In the genomic region with DNA sequence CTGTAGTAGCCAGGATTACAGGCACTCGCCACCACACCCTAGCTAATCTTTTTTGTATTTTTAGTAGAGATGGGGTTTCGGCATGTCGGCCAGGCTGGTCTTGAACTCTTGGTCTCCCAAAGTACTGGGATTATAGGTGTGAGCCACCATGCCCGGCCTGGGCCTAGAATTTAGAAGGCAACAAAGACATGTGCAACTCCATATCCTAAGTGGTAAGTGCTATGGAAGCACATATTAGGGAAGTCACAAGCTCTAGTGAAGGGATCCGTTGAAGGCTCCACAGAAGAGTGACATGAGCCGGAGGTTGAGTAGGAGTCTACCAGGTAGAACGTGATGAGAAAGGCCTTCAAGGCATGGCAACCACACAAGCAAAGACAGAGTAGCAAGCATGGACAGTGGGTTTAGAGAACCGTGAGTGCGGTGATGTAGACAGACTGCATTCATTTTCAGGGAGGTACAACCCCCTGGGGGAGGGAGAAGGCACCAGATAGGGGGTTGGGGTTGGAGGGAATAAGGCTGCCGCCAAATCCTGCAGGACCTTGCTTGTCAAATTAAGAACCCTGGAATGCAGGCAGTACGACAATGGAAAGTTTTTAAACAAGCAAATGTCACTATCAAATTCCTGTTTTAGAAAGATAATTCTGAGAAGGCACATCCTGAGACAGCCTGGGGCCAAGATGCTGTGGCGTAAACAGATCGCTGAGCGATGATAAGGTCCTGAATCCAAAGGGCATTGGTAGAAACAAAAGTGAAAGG, we compare ENCODE assay signal across 1 cellular context.
TF ChIP-seq lines count a peak whose summit lies in the region.

No MANE protein-coding gene starts in this region.

TF ChIP-seq in HCT116, 20 proteins besides CTCF, POLR2A, EP300 and RAD21:
- TF ChIP-seq SP1 (IDR thresholded peaks at IDR 0.05; ENCODE audit: low read depth) = no peak
- no peak for TF ChIP-seq JUND (IDR thresholded peaks at IDR 0.05)
- no peak for TF ChIP-seq CBX3 (IDR thresholded peaks at IDR 0.05; ENCODE audit: low read depth)
- TF ChIP-seq, protein P1, sequence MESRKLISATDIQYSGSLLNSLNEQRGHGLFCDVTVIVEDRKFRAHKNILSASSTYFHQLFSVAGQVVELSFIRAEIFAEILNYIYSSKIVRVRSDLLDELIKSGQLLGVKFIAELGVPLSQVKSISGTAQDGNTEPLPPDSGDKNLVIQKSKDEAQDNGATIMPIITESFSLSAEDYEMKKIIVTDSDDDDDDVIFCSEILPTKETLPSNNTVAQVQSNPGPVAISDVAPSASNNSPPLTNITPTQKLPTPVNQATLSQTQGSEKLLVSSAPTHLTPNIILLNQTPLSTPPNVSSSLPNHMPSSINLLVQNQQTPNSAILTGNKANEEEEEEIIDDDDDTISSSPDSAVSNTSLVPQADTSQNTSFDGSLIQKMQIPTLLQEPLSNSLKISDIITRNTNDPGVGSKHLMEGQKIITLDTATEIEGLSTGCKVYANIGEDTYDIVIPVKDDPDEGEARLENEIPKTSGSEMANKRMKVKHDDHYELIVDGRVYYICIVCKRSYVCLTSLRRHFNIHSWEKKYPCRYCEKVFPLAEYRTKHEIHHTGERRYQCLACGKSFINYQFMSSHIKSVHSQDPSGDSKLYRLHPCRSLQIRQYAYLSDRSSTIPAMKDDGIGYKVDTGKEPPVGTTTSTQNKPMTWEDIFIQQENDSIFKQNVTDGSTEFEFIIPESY (IDR thresholded peaks at IDR 0.05; ENCODE audit: extremely low read depth, insufficient replicate concordance, low read length) = no peak
- TF ChIP-seq EZH2 (IDR thresholded peaks at IDR 0.05) = no peak
- no peak for TF ChIP-seq SIN3A (IDR thresholded peaks at IDR 0.05; ENCODE audit: low read depth)
- TF ChIP-seq YY1 (IDR thresholded peaks at IDR 0.05; ENCODE audit: extremely low read depth, insufficient replicate concordance, low read depth, low read length) = no peak
- no peak for TF ChIP-seq FOSL1 (IDR thresholded peaks at IDR 0.05; ENCODE audit: low read depth)
